In the genomic region with DNA sequence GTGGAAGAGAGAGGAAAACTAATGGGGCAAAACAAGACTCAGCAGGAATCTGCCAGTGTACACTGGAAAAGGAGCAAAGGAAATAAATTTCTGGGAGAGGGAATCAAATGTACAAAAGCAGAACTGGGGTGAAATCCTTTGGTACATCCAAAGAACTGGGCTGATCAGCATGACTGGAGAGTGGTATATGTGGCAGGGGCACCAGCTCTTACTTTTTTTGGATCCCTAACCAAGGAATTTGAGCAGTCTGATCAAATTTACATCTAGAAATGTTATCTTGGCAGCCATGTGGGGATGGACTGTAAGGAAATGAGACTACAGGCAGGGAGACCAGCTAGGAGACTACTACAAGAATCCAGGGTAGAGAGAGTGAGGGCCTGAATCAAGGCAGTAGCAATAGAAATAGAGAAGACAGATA, we compare ENCODE assay signal across 10 cellular contexts. TPM values are rescaled to one million over a fixed set of nuclear protein-coding genes. Genes with fewer than 3 reads are reported as not detected.
A peak's percentile ranks its signal among the peaks of the same experiment; 100 is the strongest.
DNase-seq lines count a peak whose midpoint lies in the region; ATAC-seq and TF ChIP-seq lines count a peak whose summit lies in the region.
"Had no signal": no experiment of that assay in that cellular context is flagged by ENCODE, and none has a peak within 500 bp of the region (broad histone marks: within the 10 kb centered on the region; RNA-seq: fewer than 3 reads in every experiment).

No MANE protein-coding gene starts in this region.

- no peak overlapping the region for H2AFZ ChIP-seq in SU-DHL-6 (ENCODE audit: low read depth, low read length, severe bottlenecking)

- no peak for TF ChIP-seq CTCF in SU-DHL-6 (IDR thresholded peaks at IDR 0.05; ENCODE audit: insufficient read depth, low read length, poor library complexity, severe bottlenecking)
- TF ChIP-seq CTCF in testis (IDR thresholded peaks at IDR 0.05): no peak

- peaks cover 15% of the 10 kb centered on the region for H3K4me1 ChIP-seq in testis

- H3K9me2 ChIP-seq in SU-DHL-6 (replicated peaks; ENCODE audit: insufficient read depth, low read length): no peaks in the 10 kb centered on the region

- intact Hi-C loops in testis (cut with DNase I; ENCODE audit: low total_unique reads): loop anchor here (5.0 kb wide), 1 partner anchor 255 kb away; a partner anchor contains a TSS

- H3K27me3 ChIP-seq in SU-DHL-6 (ENCODE audit: low read length) (no peaks in the 10 kb centered on the region), testis (no peaks in the 10 kb centered on the region)

- no peak for TF ChIP-seq POLR2A in testis (IDR thresholded peaks at IDR 0.05)

- H3K9ac ChIP-seq in SU-DHL-6 (ENCODE audit: low read length): no peak overlapping the region

- peaks cover 14% of the 10 kb centered on the region; the same call in 1 of the 2 replicates for H3K9me3 ChIP-seq in SU-DHL-6 (ENCODE audit: insufficient read depth, low read length)
- no peaks in the 10 kb centered on the region for H3K9me3 ChIP-seq in testis

- H3K36me3 ChIP-seq in SU-DHL-6 (ENCODE audit: low read length) (peaks cover 5% of the 10 kb centered on the region), testis (ENCODE audit: low read depth, missing control alignments) (no peaks in the 10 kb centered on the region)

- H3K79me2 ChIP-seq in SU-DHL-6 (ENCODE audit: insufficient read depth, low read length): no peaks in the 10 kb centered on the region

- DNase-seq in DMS53 (lab: John Stamatoyannopoulos, UW) (peak; percentile 29), DMS53 treated with DMSO at 0.1 percent for 48 hours (lab: John Stamatoyannopoulos, UW; ENCODE audit: unreplicated experiment) (no peak), testis (no peak), anterior cingulate cortex (lab: John Stamatoyannopoulos, UW) (no peak)
- DNase-seq: 8988T; NK-92 treated with Interleukin-12 subunit alpha and Interleukin-12 subunit beta, amount 100 ng/mL, for 24 hours had no signal

- H3K27ac ChIP-seq in SU-DHL-6 (ENCODE audit: low read depth, low read length) (no peak overlapping the region), testis (peak overlapping the region; percentile 92 to 93)

- H3F3A ChIP-seq in SU-DHL-6 (ENCODE audit: insufficient read depth): peaks cover 6% of the 10 kb centered on the region; the same call in 1 of the 2 replicates

- H4K20me1 ChIP-seq in SU-DHL-6 (ENCODE audit: low read depth, low read length): no peaks in the 10 kb centered on the region

- peak overlapping the region; percentile 59 for H3K4me2 ChIP-seq in SU-DHL-6 (ENCODE audit: low read depth, low read length, poor library complexity, severe bottlenecking)

- ATAC-seq in GM21723 (IDR thresholded peaks at IDR 0.05; ENCODE audit: unreplicated experiment) (no peak), GM18907 (IDR thresholded peaks at IDR 0.05; ENCODE audit: unreplicated experiment) (no peak)

- H3K4me3 ChIP-seq in SU-DHL-6 (ENCODE audit: insufficient read depth, low read length, poor library complexity, severe bottlenecking) (no peak overlapping the region), iPS-11a (ENCODE audit: low read depth, low read length) (peak overlapping the region; percentile 79), testis (peak overlapping the region in 1 of 2 donors; percentile 70)

RNA-seq across cellular contexts. Expression of a gene that starts 1.2 kb away (rescaled TPM):
- 10 to 100 TPM; 21.4 to 29.0 TPM for total RNA-seq in testis
- polyA plus RNA-seq in testis (ENCODE audit: insufficient read depth, low read depth, low replicate concordance): 51.3 TPM

RNA-seq across cellular contexts. Expression of a gene that starts 12.6 kb away (rescaled TPM):
- 1 to 10 TPM; 8.1 to 8.3 TPM for total RNA-seq in testis
- 5.4 TPM for polyA plus RNA-seq in testis (ENCODE audit: insufficient read depth, low read depth, low replicate concordance)

RNA-seq across cellular contexts. Expression of a gene that starts 55.7 kb away (rescaled TPM):
- total RNA-seq in testis: 1 to 10 TPM; 6.1 to 6.9 TPM
- 4.8 TPM for polyA plus RNA-seq in testis (ENCODE audit: insufficient read depth, low read depth, low replicate concordance)
